17 cellular contexts compared by ENCODE assay signal in genomic region chr11:131773626-131774025, GRCh38.
DNase-seq lines count a peak whose midpoint lies in the region; ATAC-seq and TF ChIP-seq lines count a peak whose summit lies in the region.
"Had no signal": no experiment of that assay in that cellular context is flagged by ENCODE, and none has a peak within 500 bp of the region (broad histone marks: within the 10 kb centered on the region; RNA-seq: fewer than 3 reads in every experiment).

No MANE protein-coding gene starts in this region.

- H3K79me2 ChIP-seq in GM23248 (ENCODE audit: insufficient read depth) (no peaks in the 10 kb centered on the region), fibroblast of lung (ENCODE audit: control insufficient read depth, insufficient read depth, low read length) (no peaks in the 10 kb centered on the region)

- no peaks in the 10 kb centered on the region for H4K20me1 ChIP-seq in GM23248 (ENCODE audit: insufficient read depth)
- H4K20me1 ChIP-seq in fibroblast of lung (ENCODE audit: control insufficient read depth, extremely low read depth, insufficient read depth, low read length): no peaks in the 10 kb centered on the region
- H4K20me1 ChIP-seq: BLaER1 had no signal

- no peak for TF ChIP-seq CTCF in fibroblast of lung (conservative IDR thresholded peaks at IDR 0.05 in 1 of 2, IDR thresholded peaks at IDR 0.05 in 1 of 2; ENCODE audit: low read depth in 1 of 2, low read length in 2 of 2)

- no peaks in the 10 kb centered on the region for H3K27me3 ChIP-seq in GM23248 (replicated peaks; ENCODE audit: insufficient read depth)
- H3K27me3 ChIP-seq in MG63: no peaks in the 10 kb centered on the region; the same call in 1 of the 2 replicates
- no peaks in the 10 kb centered on the region for H3K27me3 ChIP-seq in fibroblast of lung (ENCODE audit: control insufficient read depth, insufficient read depth, low read length)
- H3K27me3 ChIP-seq: BLaER1 had no signal

- H3K27ac ChIP-seq in GM23248 (no peak overlapping the region), fibroblast of lung (ENCODE audit: insufficient read depth, low read length) (no peak overlapping the region)
- H3K27ac ChIP-seq: 22Rv1, BLaER1, HL-60 had no signal

- H3K4me2 ChIP-seq in GM23248 (ENCODE audit: unreplicated experiment) (no peak overlapping the region), fibroblast of lung (ENCODE audit: extremely low read depth, insufficient read depth, low read length) (no peak overlapping the region)
- H3K4me2 ChIP-seq: BLaER1 had no signal

- peaks cover 5% of the 10 kb centered on the region; the same call in 1 of the 2 replicates for H3F3A ChIP-seq in GM23248 (ENCODE audit: insufficient read depth)

- WGBS in GM23248 (ENCODE audit: low coverage in 1 of 2, low lambda C conversion rate in 2 of 2, missing lambda C conversion rate in 2 of 2), 2 experiments: 82 to 84% methylated on average over 6 of the region's 6 CpGs

- no peak overlapping the region for H3K9ac ChIP-seq in GM23248
- H3K9ac ChIP-seq in fibroblast of lung (ENCODE audit: insufficient read depth, low read length): no peak overlapping the region
- H3K9ac ChIP-seq: BLaER1 had no signal

- H3K36me3 ChIP-seq in GM23248 (ENCODE audit: low read depth): no peaks in the 10 kb centered on the region
- H3K36me3 ChIP-seq in MG63: no peaks in the 10 kb centered on the region
- H3K36me3 ChIP-seq in fibroblast of lung (ENCODE audit: control insufficient read depth, insufficient read depth, low read length): no peaks in the 10 kb centered on the region
- H3K36me3 ChIP-seq: BLaER1 had no signal

- ATAC-seq in HG02588 (IDR thresholded peaks at IDR 0.05; ENCODE audit: unreplicated experiment): no peak
- ATAC-seq: HCT116 had no signal

- H3K4me1 ChIP-seq in GM23248 (ENCODE audit: insufficient read depth) (peaks cover 23% of the 10 kb centered on the region), fibroblast of lung (ENCODE audit: control insufficient read depth, extremely low read depth, insufficient read depth, low read length) (no peaks in the 10 kb centered on the region)
- H3K4me1 ChIP-seq: BLaER1, Caco-2 had no signal

- H3K9me3 ChIP-seq in GM23248 (ENCODE audit: low read depth) (no peaks in the 10 kb centered on the region), MG63 (no peaks in the 10 kb centered on the region), fibroblast of lung (ENCODE audit: control insufficient read depth, insufficient read depth, low read depth, low read length) (no peaks in the 10 kb centered on the region)
- H3K9me3 ChIP-seq: BLaER1, Caco-2 had no signal

- in situ Hi-C loops in GM23248 (cut with MboI): no loop called here

- H3K9me2 ChIP-seq in GM23248 (ENCODE audit: insufficient read depth): no peaks in the 10 kb centered on the region

- H2AFZ ChIP-seq in GM23248 (no peak overlapping the region), fibroblast of lung (ENCODE audit: low read length) (no peak overlapping the region)

- H3K4me3 ChIP-seq in GM23248 (no peak overlapping the region), MG63 (no peak overlapping the region), fibroblast of lung (replicated peaks in 1 of 4; ENCODE audit: control extremely low read depth in 1 of 4, insufficient read depth in 1 of 4, low read depth in 3 of 4, low read length in 4 of 4) (no peak overlapping the region)
- H3K4me3 ChIP-seq: BLaER1 had no signal

- DNase-seq in GM23248: peak; percentile 30
- DNase-seq in MG63: peak; percentile 23
- DNase-seq in fibroblast of lung (ENCODE audit: low read depth in 2 of 2): peak; percentile 22 to 24
- DNase-seq in iris pigment epithelial cell (ENCODE audit: low read depth): peak; percentile 34
- no peak for DNase-seq in stimulated activated CD8-positive, alpha-beta memory T cell treated with anti-CD3 and anti-CD28 coated beads, Interleukin-4, amount 100 ng/mL, for 48 hours
- no peak for DNase-seq in SKM-1 (lab: John Stamatoyannopoulos, UW; ENCODE audit: unreplicated experiment)
- no peak for DNase-seq in activated T-cell treated with anti-CD3 and anti-CD28 coated beads, Interleukin-2, amount 50 U/mL, for 1 hour
- DNase-seq: AML-193; Caco-2; CD8-positive, alpha-beta memory T cell; DND-41; GDM1 had no signal

Comparison
In these comparisons a context has a peak if more than half of its experiments do, and no peak if none do; other contexts are left out.
1. DNase-seq: peak in GM23248 (single experiment), MG63 (single experiment), fibroblast of lung (2 of 2) and iris pigment epithelial cell (single experiment); none in stimulated activated CD8-positive, alpha-beta memory T cell treated with anti-CD3 and anti-CD28 coated beads, Interleukin-4, amount 100 ng/mL, for 48 hours (single experiment), SKM-1 (single experiment) and activated T-cell treated with anti-CD3 and anti-CD28 coated beads, Interleukin-2, amount 50 U/mL, for 1 hour (single experiment).